24 cellular contexts compared by ENCODE assay signal in the genomic region with DNA sequence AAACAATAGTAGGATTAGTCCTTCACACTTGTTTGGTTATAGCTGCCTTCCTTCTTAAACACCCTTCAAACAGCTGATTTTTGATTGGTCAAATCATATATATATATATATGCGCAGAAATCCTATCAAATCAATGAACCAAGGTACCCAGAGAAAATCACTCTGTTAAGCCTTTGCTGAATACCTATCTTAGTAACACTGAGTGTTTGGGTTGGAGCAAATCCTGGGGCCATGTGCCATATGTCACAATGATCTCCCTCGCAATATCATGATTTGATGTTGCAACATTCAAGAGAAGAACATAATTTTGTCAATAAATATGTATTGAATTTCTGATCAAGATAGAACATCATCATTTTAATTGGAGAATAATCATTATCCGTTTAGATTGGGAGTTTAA.
A peak's percentile ranks its signal among the peaks of the same experiment; 100 is the strongest.
DNase-seq lines count a peak whose midpoint lies in the region; ATAC-seq, FAIRE-seq and TF ChIP-seq lines count a peak whose summit lies in the region.
"Had no signal": no experiment of that assay in that cellular context is flagged by ENCODE, and none has a peak within 500 bp of the region (broad histone marks: within the 10 kb centered on the region; RNA-seq: fewer than 3 reads in every experiment).

No MANE protein-coding gene starts in this region.

- H3K36me3 Mint-ChIP-seq in MCF 10A (ENCODE audit: insufficient read depth, unreplicated experiment) (no peaks in the 10 kb centered on the region), HFFc6 (ENCODE audit: low read depth) (no peaks in the 10 kb centered on the region)
- H3K36me3 Mint-ChIP-seq: CD14-positive monocyte; CD8-positive, alpha-beta memory T cell had no signal

- TF ChIP-seq POLR2A in breast epithelium (IDR thresholded peaks at IDR 0.05), result no peak
- no peak for TF ChIP-seq POLR2A in K562 (conservative IDR thresholded peaks at IDR 0.05)
- TF ChIP-seq POLR2A in HepG2 (IDR thresholded peaks at IDR 0.05; ENCODE audit: insufficient read depth in 1 of 2, low read depth in 2 of 2, low read length in 2 of 2), result no peak

- H3K4me3 ChIP-seq in breast epithelium, result no peak overlapping the region
- H3K4me3 ChIP-seq in K562, result no peak overlapping the region
- no peak overlapping the region for H3K4me3 ChIP-seq in HepG2 (replicated peaks in 1 of 3; ENCODE audit: insufficient read depth in 1 of 3, low read depth in 2 of 3, low read length in 3 of 3)
- H3K4me3 ChIP-seq: A549; BLaER1 treated with 17β-estradiol and CSF1 and Interleukin-3, amounts not matched to agents 10 nM and 100 nM; HAP-1 had no signal

- no peaks in the 10 kb centered on the region for H3K4me1 ChIP-seq in breast epithelium
- no peaks in the 10 kb centered on the region for H3K4me1 ChIP-seq in K562 (replicated peaks in 1 of 2; ENCODE audit: control insufficient read depth in 2 of 2, insufficient read depth in 2 of 2, low read length in 2 of 2)
- no peaks in the 10 kb centered on the region for H3K4me1 ChIP-seq in HepG2 (ENCODE audit: insufficient read depth, low read length)
- H3K4me1 ChIP-seq: A549; BLaER1 treated with 17β-estradiol and CSF1 and Interleukin-3, amounts not matched to agents 10 nM and 100 nM; HAP-1 had no signal

- H3K4me3 Mint-ChIP-seq in MCF 10A (ENCODE audit: unreplicated experiment), result no peak overlapping the region
- no peak overlapping the region for H3K4me3 Mint-ChIP-seq in HFFc6
- no peak overlapping the region for H3K4me3 Mint-ChIP-seq in stimulated activated naive CD8-positive, alpha-beta T cell treated with anti-CD3 and anti-CD28 coated beads, Interleukin-15, amount 100 ng/mL, for 72 hours
- H3K4me3 Mint-ChIP-seq: CD14-positive monocyte; CD4-positive, alpha-beta T cell; CD8-positive, alpha-beta memory T cell had no signal

- H3K27ac ChIP-seq in breast epithelium (no peak overlapping the region), K562 (ENCODE audit: extremely low read depth, low read depth, low read length) (no peak overlapping the region), HepG2 (ENCODE audit: extremely low read length, insufficient read depth, low read length) (no peak overlapping the region)
- H3K27ac ChIP-seq: A549; BLaER1 treated with 17β-estradiol and CSF1 and Interleukin-3, amounts not matched to agents 10 nM and 100 nM had no signal

- TF ChIP-seq CTCF in MCF 10A (IDR thresholded peaks at IDR 0.05; ENCODE audit: unreplicated experiment) (no peak), breast epithelium (IDR thresholded peaks at IDR 0.05) (no peak), K562 (IDR thresholded peaks at IDR 0.05 in 2 of 3, conservative IDR thresholded peaks at IDR 0.05 in 1 of 3; ENCODE audit: insufficient read depth in 2 of 3, low read depth in 1 of 3, low read length in 3 of 3) (no peak), HepG2 (CRISPR knock-in tag; IDR thresholded peaks at IDR 0.05) (no peak), HFFc6 (IDR thresholded peaks at IDR 0.05) (no peak)

- in situ Hi-C loops in K562 (cut with MboI), result no loop called here
- in situ Hi-C loops in HepG2 (cut with HindIII; ENCODE audit: extremely low pct_ligation_motif_present, low pct_unique_long_range_greater_than_20kb), result no loop called here

- 1% methylated on average over 3 of the region's 3 CpGs for WGBS in K562 (ENCODE audit: insufficient coverage, low coverage, missing lambda C conversion rate)
- 45% methylated on average over 3 of the region's 3 CpGs for WGBS in HepG2 (ENCODE audit: low lambda C conversion rate)

- ATAC-seq in K562 (no peak), HepG2 (no peak), HG03196 (IDR thresholded peaks at IDR 0.05; ENCODE audit: unreplicated experiment) (no peak)
- no peak for ATAC-seq in stimulated activated naive CD8-positive, alpha-beta T cell treated with anti-CD3 and anti-CD28 coated beads, Interleukin-15, amount 100 ng/mL, for 72 hours
- ATAC-seq: A549 had no signal

- no peaks in the 10 kb centered on the region for H3K9me3 Mint-ChIP-seq in MCF 10A (ENCODE audit: unreplicated experiment)
- peaks cover 27% of the 10 kb centered on the region for H3K9me3 Mint-ChIP-seq in HFFc6
- H3K9me3 Mint-ChIP-seq in stimulated activated naive CD8-positive, alpha-beta T cell treated with anti-CD3 and anti-CD28 coated beads, Interleukin-15, amount 100 ng/mL, for 72 hours, result peaks cover 0 to 3% of the 10 kb centered on the region in 2 donors

- no peaks in the 10 kb centered on the region for H3K36me3 ChIP-seq in breast epithelium
- no peaks in the 10 kb centered on the region for H3K36me3 ChIP-seq in K562 (ENCODE audit: control insufficient read depth, insufficient read depth, low read length)
- no peaks in the 10 kb centered on the region for H3K36me3 ChIP-seq in HepG2 (replicated peaks in 1 of 2; ENCODE audit: control insufficient read depth in 1 of 2, insufficient read depth in 2 of 2, low read length in 2 of 2)
- H3K36me3 ChIP-seq: BE2C; BLaER1 treated with 17β-estradiol and CSF1 and Interleukin-3, amounts not matched to agents 10 nM and 100 nM; HAP-1 had no signal

- H2AFZ ChIP-seq in K562 (ENCODE audit: low read depth, low read length), result no peak overlapping the region
- H2AFZ ChIP-seq in HepG2 (ENCODE audit: low read length), result no peak overlapping the region

- H3K4me2 ChIP-seq in K562 (ENCODE audit: insufficient read depth, low read length), result no peak overlapping the region
- no peak overlapping the region for H3K4me2 ChIP-seq in HepG2 (ENCODE audit: low read depth, low read length)
- H3K4me2 ChIP-seq: A549; BLaER1 treated with 17β-estradiol and CSF1 and Interleukin-3, amounts not matched to agents 10 nM and 100 nM had no signal

- BruUV-seq in MCF 10A (replicated peaks; lab: Mats Ljungman, UMichigan), result no TSS peak
- BruUV-seq in K562 (replicated peaks; lab: Mats Ljungman, UMichigan), result no TSS peak
- no TSS peak for BruUV-seq in HepG2 (replicated peaks; lab: Mats Ljungman, UMichigan)

- H3K27me3 ChIP-seq in breast epithelium (no peaks in the 10 kb centered on the region), K562 (ENCODE audit: control insufficient read depth in 2 of 2, insufficient read depth in 2 of 2, low read length in 2 of 2) (no peaks in the 10 kb centered on the region), HepG2 (ENCODE audit: control insufficient read depth in 1 of 2, insufficient read depth in 2 of 2, low read length in 2 of 2) (no peaks in the 10 kb centered on the region)
- H3K27me3 ChIP-seq: BE2C; BLaER1 treated with 17β-estradiol and CSF1 and Interleukin-3, amounts not matched to agents 10 nM and 100 nM had no signal

- no peaks in the 10 kb centered on the region for H3K4me1 Mint-ChIP-seq in MCF 10A (ENCODE audit: insufficient read depth, unreplicated experiment)
- no peaks in the 10 kb centered on the region for H3K4me1 Mint-ChIP-seq in HFFc6 (ENCODE audit: low read depth)
- H3K4me1 Mint-ChIP-seq in stimulated activated naive CD8-positive, alpha-beta T cell treated with anti-CD3 and anti-CD28 coated beads, Interleukin-15, amount 100 ng/mL, for 72 hours, result no peaks in the 10 kb centered on the region
- H3K4me1 Mint-ChIP-seq: CD14-positive monocyte; CD8-positive, alpha-beta memory T cell had no signal

- H3K27ac Mint-ChIP-seq in MCF 10A (ENCODE audit: low read depth, unreplicated experiment) (no peak overlapping the region), HFFc6 (no peak overlapping the region)
- no peak overlapping the region for H3K27ac Mint-ChIP-seq in stimulated activated naive CD8-positive, alpha-beta T cell treated with anti-CD3 and anti-CD28 coated beads, Interleukin-15, amount 100 ng/mL, for 72 hours
- H3K27ac Mint-ChIP-seq: CD4-positive, alpha-beta T cell; CD8-positive, alpha-beta memory T cell had no signal

- CTCF ChIA-PET in MCF 10A (lab: Yijun Ruan, JAX), result no interaction called here
- CTCF ChIA-PET in K562 (lab: Yijun Ruan, JAX; ENCODE audit: low intra/inter-chr PET ratio), result no interaction called here
- CTCF ChIA-PET in HepG2 (lab: Yijun Ruan, JAX; ENCODE audit: low intra/inter-chr PET ratio, low total read pairs), result no interaction called here

- H4K20me1 ChIP-seq in K562 (replicated peaks; ENCODE audit: control insufficient read depth, insufficient read depth, low read length) (no peaks in the 10 kb centered on the region), HepG2 (ENCODE audit: insufficient read depth, low read length) (no peaks in the 10 kb centered on the region)
- H4K20me1 ChIP-seq: BLaER1 treated with 17β-estradiol and CSF1 and Interleukin-3, amounts not matched to agents 10 nM and 100 nM had no signal

- TF ChIP-seq RAD21 in K562 (CRISPR knock-in tag; conservative IDR thresholded peaks at IDR 0.05 in 1 of 2, IDR thresholded peaks at IDR 0.05 in 1 of 2) (no peak), HepG2 (CRISPR knock-in tag; IDR thresholded peaks at IDR 0.05) (no peak)

- POLR2A ChIA-PET in MCF 10A (lab: Yijun Ruan, JAX), result no interaction called here
- POLR2A ChIA-PET in K562 (lab: Yijun Ruan, JAX), result no interaction called here
- POLR2A ChIA-PET in HepG2 (lab: Yijun Ruan, JAX), result no interaction called here

- no peak for TF ChIP-seq EP300 in K562 (IDR thresholded peaks at IDR 0.05; ENCODE audit: low read length)
- TF ChIP-seq EP300 in HepG2 (IDR thresholded peaks at IDR 0.05; ENCODE audit: low read depth in 2 of 2, low read length in 2 of 2), result no peak
- no peak for TF ChIP-seq EP300 in HepG2 (CRISPR knock-in tag; IDR thresholded peaks at IDR 0.05; ENCODE audit: borderline replicate concordance)

- no peaks in the 10 kb centered on the region for H3K79me2 ChIP-seq in K562 (ENCODE audit: control insufficient read depth, insufficient read depth, low read length)
- no peaks in the 10 kb centered on the region for H3K79me2 ChIP-seq in HepG2 (ENCODE audit: insufficient read depth, low read length)

- no peak overlapping the region for H3K9ac ChIP-seq in K562 (ENCODE audit: insufficient read depth in 1 of 2, low read depth in 2 of 2, low read length in 2 of 2)
- no peak overlapping the region for H3K9ac ChIP-seq in HepG2 (ENCODE audit: insufficient read depth, low read depth, low read length)
- H3K9ac ChIP-seq: BLaER1 treated with 17β-estradiol and CSF1 and Interleukin-3, amounts not matched to agents 10 nM and 100 nM had no signal

- peak; percentile 15 for DNase-seq in MCF 10A (ENCODE audit: unreplicated experiment)
- no peak for DNase-seq in breast epithelium (ENCODE audit: low spot score in 2 of 2)
- DNase-seq in K562 (ENCODE audit: extremely low read depth in 1 of 4, low spot score in 3 of 4), result no peak
- DNase-seq in HepG2 (ENCODE audit: low spot score), result no peak
- no peak for DNase-seq in HFFc6
- DNase-seq in stimulated activated naive CD8-positive, alpha-beta T cell treated with anti-CD3 and anti-CD28 coated beads, Interleukin-15, amount 100 ng/mL, for 72 hours, result no peak
- DNase-seq: 8988T; ACHN; AML-193; CD4-positive, alpha-beta T cell; CD8-positive, alpha-beta memory T cell; DMS53; DMS79 treated with DMSO at 0.1 percent for 48 hours; GF-D8; GOT3 had no signal

- H3K27me3 Mint-ChIP-seq in MCF 10A (ENCODE audit: insufficient read depth, unreplicated experiment), result no peaks in the 10 kb centered on the region
- H3K27me3 Mint-ChIP-seq in HFFc6 (ENCODE audit: insufficient read depth), result no peaks in the 10 kb centered on the region
- H3K27me3 Mint-ChIP-seq in stimulated activated naive CD8-positive, alpha-beta T cell treated with anti-CD3 and anti-CD28 coated beads, Interleukin-15, amount 100 ng/mL, for 72 hours, result no peaks in the 10 kb centered on the region
- H3K27me3 Mint-ChIP-seq: CD4-positive, alpha-beta T cell; CD8-positive, alpha-beta memory T cell had no signal

- no peaks in the 10 kb centered on the region for H3K9me1 ChIP-seq in K562 (ENCODE audit: control insufficient read depth, insufficient read depth, low read length)

- intact Hi-C loops in MCF 10A (cut with micrococcal nuclease), result no loop called here
- intact Hi-C loops in breast epithelium (cut with DNase I; ENCODE audit: low total_unique reads), result no loop called here
- intact Hi-C loops in K562 (cut with micrococcal nuclease), result no loop called here
- intact Hi-C loops in HepG2 (cut with micrococcal nuclease; ENCODE audit: unreplicated experiment), result no loop called here

- H3K9me3 ChIP-seq in breast epithelium (no peaks in the 10 kb centered on the region), K562 (replicated peaks; ENCODE audit: control insufficient read depth, insufficient read depth, low read depth, low read length) (no peaks in the 10 kb centered on the region; the same call in 1 of the 2 replicates), HepG2 (ENCODE audit: low read length) (no peaks in the 10 kb centered on the region)
- H3K9me3 ChIP-seq: A549; BE2C; BLaER1 treated with 17β-estradiol and CSF1 and Interleukin-3, amounts not matched to agents 10 nM and 100 nM; HAP-1 had no signal

- FAIRE-seq in K562 (lab: Jason Lieb, UNC) (no peak), HepG2 (lab: Jason Lieb, UNC) (no peak)
- FAIRE-seq: A549, GM12891, GM18507, H54 had no signal
